In the genomic region with DNA sequence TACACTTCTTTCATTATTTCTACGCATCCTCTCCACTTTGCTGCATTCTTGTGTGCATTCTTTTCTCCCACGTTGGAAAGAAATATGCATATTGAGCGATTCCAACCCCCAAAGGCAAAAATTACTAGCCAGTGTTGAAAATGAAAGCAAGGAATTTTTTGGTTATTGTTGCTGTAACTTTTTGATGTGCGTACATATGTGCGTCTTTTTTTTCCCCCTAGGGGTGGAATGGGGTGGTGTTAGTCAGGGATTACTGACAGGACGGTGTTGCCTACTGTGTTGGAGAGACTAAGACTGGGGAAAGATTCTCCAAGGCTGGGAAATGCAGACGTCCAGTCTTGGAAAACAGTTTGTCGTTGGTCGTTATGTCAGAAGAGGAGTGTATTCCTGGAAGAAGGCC, we compare ENCODE assay signal across 10 cellular contexts. TPM values are rescaled to one million over a fixed set of nuclear protein-coding genes. Genes with fewer than 3 reads are reported as not detected.
DNase-seq lines count a peak whose midpoint lies in the region; ATAC-seq, FAIRE-seq and TF ChIP-seq lines count a peak whose summit lies in the region.
"Had no signal": no experiment of that assay in that cellular context is flagged by ENCODE, and none has a peak within 500 bp of the region (broad histone marks: within the 10 kb centered on the region; RNA-seq: fewer than 3 reads in every experiment).

No MANE protein-coding gene starts in this region.

- no peak overlapping the region for H3K4me2 ChIP-seq in K562 (ENCODE audit: insufficient read depth, low read length)

- no TSS peak for BruUV-seq in K562 (replicated peaks; lab: Mats Ljungman, UMichigan)

- H3K9ac ChIP-seq in K562 (ENCODE audit: insufficient read depth in 1 of 2, low read depth in 2 of 2, low read length in 2 of 2) (no peak overlapping the region), iPS-20b (ENCODE audit: low read depth, low read length) (no peak overlapping the region)

- DNase-seq in DMS 273 (lab: John Stamatoyannopoulos, UW; ENCODE audit: unreplicated experiment) (peak; percentile 11), DMS 273 treated with DMSO at 0.1 percent for 48 hours (lab: John Stamatoyannopoulos, UW) (no peak), K562 (ENCODE audit: extremely low read depth in 1 of 4, low spot score in 3 of 4) (peak in 2 of 4 experiments; percentile 39 to 45), G401 (ENCODE audit: low spot score) (no peak), NCI-H1105 treated with DMSO at 0.1 percent for 48 hours (lab: John Stamatoyannopoulos, UW) (no peak)
- DNase-seq in activated CD8-positive, alpha-beta memory T cell treated with anti-CD3 and anti-CD28 coated beads for 24 hours: no peak

- no peaks in the 10 kb centered on the region for H3K9me1 ChIP-seq in K562 (ENCODE audit: control insufficient read depth, insufficient read depth, low read length)

- 0 out of 2 replicates have a peak overlapping the region, but pooled peaks have one; percentile 4 for H2AFZ ChIP-seq in K562 (ENCODE audit: low read depth, low read length)

- no peaks in the 10 kb centered on the region for H3K36me3 ChIP-seq in K562 (ENCODE audit: control insufficient read depth, insufficient read depth, low read length)
- H3K36me3 ChIP-seq in iPS-20b (ENCODE audit: insufficient read depth, low read depth, low read length): no peaks in the 10 kb centered on the region
- H3K36me3 ChIP-seq in thymus (ENCODE audit: control insufficient read depth, insufficient read depth): no peaks in the 10 kb centered on the region

- peak in 1 of 3 experiments; percentile 33; a peak in 1 of 6 replicates for TF ChIP-seq CTCF in K562 (IDR thresholded peaks at IDR 0.05 in 2 of 3, conservative IDR thresholded peaks at IDR 0.05 in 1 of 3; ENCODE audit: insufficient read depth in 2 of 3, low read depth in 1 of 3, low read length in 3 of 3)

- H3K27me3 ChIP-seq in K562 (ENCODE audit: control insufficient read depth in 2 of 2, insufficient read depth in 2 of 2, low read length in 2 of 2): no peaks in the 10 kb centered on the region
- no peaks in the 10 kb centered on the region for H3K27me3 ChIP-seq in iPS-20b (ENCODE audit: insufficient read depth, low read length)
- no peaks in the 10 kb centered on the region for H3K27me3 ChIP-seq in thymus (ENCODE audit: control insufficient read depth, insufficient read depth)

- POLR2A ChIA-PET in K562 (lab: Yijun Ruan, JAX): no interaction called here

- in situ Hi-C loops in K562 (cut with MboI) (no loop called here), G401 (cut with HindIII; ENCODE audit: low sequenced_read_pairs) (no loop called here)

- no peaks in the 10 kb centered on the region for H4K20me1 ChIP-seq in K562 (replicated peaks; ENCODE audit: control insufficient read depth, insufficient read depth, low read length)

- intact Hi-C loops in K562 (cut with micrococcal nuclease): no loop called here

- TF ChIP-seq EP300 in K562 (IDR thresholded peaks at IDR 0.05; ENCODE audit: low read length): no peak

- 5% methylated on average over 9 of the region's 9 CpGs for WGBS in K562 (ENCODE audit: insufficient coverage, low coverage, missing lambda C conversion rate)
- WGBS in thymus: 93% methylated on average over 9 of the region's 9 CpGs

- H3K4me1 ChIP-seq in K562 (replicated peaks in 1 of 2; ENCODE audit: control insufficient read depth in 2 of 2, insufficient read depth in 2 of 2, low read length in 2 of 2): no peaks in the 10 kb centered on the region
- peaks cover 6% of the 10 kb centered on the region; the same call in 1 of the 2 replicates for H3K4me1 ChIP-seq in iPS-20b (ENCODE audit: insufficient read depth, low read length)
- H3K4me1 ChIP-seq in thymus (ENCODE audit: control insufficient read depth, insufficient read depth, low read length): peaks cover 6% of the 10 kb centered on the region

- no peaks in the 10 kb centered on the region for H3K79me2 ChIP-seq in K562 (ENCODE audit: control insufficient read depth, insufficient read depth, low read length)

- CTCF ChIA-PET in K562 (lab: Yijun Ruan, JAX; ENCODE audit: low intra/inter-chr PET ratio): interaction anchor here (0.8 kb wide), 1 partner anchor 1191 kb away, joined by 3 read pairs; no protein-coding TSS in a partner anchor

- TF ChIP-seq POLR2A in K562 (conservative IDR thresholded peaks at IDR 0.05): no peak

- FAIRE-seq in K562 (lab: Jason Lieb, UNC): peak; percentile 40

- H3K4me3 ChIP-seq in K562: no peak overlapping the region
- H3K4me3 ChIP-seq in iPS-20b (ENCODE audit: low read length): peak overlapping the region; percentile 62; the same call in 1 of the 2 replicates
- no peak overlapping the region for H3K4me3 ChIP-seq in thymus (ENCODE audit: low read length)

- peak; percentile 68 for ATAC-seq in K562

- no peak for TF ChIP-seq RAD21 in K562 (CRISPR knock-in tag; conservative IDR thresholded peaks at IDR 0.05 in 1 of 2, IDR thresholded peaks at IDR 0.05 in 1 of 2)

- H3K9me3 ChIP-seq in K562 (replicated peaks; ENCODE audit: control insufficient read depth, insufficient read depth, low read depth, low read length): no peaks in the 10 kb centered on the region
- no peaks in the 10 kb centered on the region for H3K9me3 ChIP-seq in iPS-20b (ENCODE audit: insufficient read depth, low read depth, low read length)
- H3K9me3 ChIP-seq in thymus (ENCODE audit: control insufficient read depth): no peaks in the 10 kb centered on the region

- H3K27ac ChIP-seq in K562 (ENCODE audit: extremely low read depth, low read depth, low read length) (no peak overlapping the region), iPS-20b (ENCODE audit: low read length) (no peak overlapping the region), thymus (ENCODE audit: low read depth) (peak overlapping the region; percentile 55)
- H3K27ac ChIP-seq: 22Rv1 had no signal

TF ChIP-seq in K562, 482 proteins besides CTCF, POLR2A, EP300 and RAD21 (continues in another document):
- TF ChIP-seq PRMT5 (CRISPR knock-in tag; IDR thresholded peaks at IDR 0.05) (no peak), JUN (IDR thresholded peaks at IDR 0.05; ENCODE audit: borderline replicate concordance, low read depth, low read length) (no peak), JUN (CRISPR knock-in tag; IDR thresholded peaks at IDR 0.05; ENCODE audit: borderline replicate concordance) (no peak), NR2C1 (IDR thresholded peaks at IDR 0.05) (no peak), NR2C1 (tag; IDR thresholded peaks at IDR 0.05) (no peak), ZBTB1 (CRISPR knock-in tag; IDR thresholded peaks at IDR 0.05; ENCODE audit: borderline replicate concordance, low read depth) (no peak), NFATC3 (IDR thresholded peaks at IDR 0.05) (no peak), CTBP1 (IDR thresholded peaks at IDR 0.05; ENCODE audit: borderline replicate concordance) (no peak), TAF15 (IDR thresholded peaks at IDR 0.05; ENCODE audit: low read depth, low read length) (no peak), SPI1 (IDR thresholded peaks at IDR 0.05; ENCODE audit: borderline replicate concordance, low read depth, low read length) (no peak), ZNF174 (CRISPR knock-in tag; IDR thresholded peaks at IDR 0.05) (no peak), CXXC5 (CRISPR knock-in tag; IDR thresholded peaks at IDR 0.05) (no peak)
- TF ChIP-seq, protein P1, sequence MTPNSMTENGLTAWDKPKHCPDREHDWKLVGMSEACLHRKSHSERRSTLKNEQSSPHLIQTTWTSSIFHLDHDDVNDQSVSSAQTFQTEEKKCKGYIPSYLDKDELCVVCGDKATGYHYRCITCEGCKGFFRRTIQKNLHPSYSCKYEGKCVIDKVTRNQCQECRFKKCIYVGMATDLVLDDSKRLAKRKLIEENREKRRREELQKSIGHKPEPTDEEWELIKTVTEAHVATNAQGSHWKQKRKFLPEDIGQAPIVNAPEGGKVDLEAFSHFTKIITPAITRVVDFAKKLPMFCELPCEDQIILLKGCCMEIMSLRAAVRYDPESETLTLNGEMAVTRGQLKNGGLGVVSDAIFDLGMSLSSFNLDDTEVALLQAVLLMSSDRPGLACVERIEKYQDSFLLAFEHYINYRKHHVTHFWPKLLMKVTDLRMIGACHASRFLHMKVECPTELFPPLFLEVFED (CRISPR knock-in tag; conservative IDR thresholded peaks at IDR 0.05): no peak
- TF ChIP-seq, protein P2, sequence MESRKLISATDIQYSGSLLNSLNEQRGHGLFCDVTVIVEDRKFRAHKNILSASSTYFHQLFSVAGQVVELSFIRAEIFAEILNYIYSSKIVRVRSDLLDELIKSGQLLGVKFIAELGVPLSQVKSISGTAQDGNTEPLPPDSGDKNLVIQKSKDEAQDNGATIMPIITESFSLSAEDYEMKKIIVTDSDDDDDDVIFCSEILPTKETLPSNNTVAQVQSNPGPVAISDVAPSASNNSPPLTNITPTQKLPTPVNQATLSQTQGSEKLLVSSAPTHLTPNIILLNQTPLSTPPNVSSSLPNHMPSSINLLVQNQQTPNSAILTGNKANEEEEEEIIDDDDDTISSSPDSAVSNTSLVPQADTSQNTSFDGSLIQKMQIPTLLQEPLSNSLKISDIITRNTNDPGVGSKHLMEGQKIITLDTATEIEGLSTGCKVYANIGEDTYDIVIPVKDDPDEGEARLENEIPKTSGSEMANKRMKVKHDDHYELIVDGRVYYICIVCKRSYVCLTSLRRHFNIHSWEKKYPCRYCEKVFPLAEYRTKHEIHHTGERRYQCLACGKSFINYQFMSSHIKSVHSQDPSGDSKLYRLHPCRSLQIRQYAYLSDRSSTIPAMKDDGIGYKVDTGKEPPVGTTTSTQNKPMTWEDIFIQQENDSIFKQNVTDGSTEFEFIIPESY (CRISPR knock-in tag; IDR thresholded peaks at IDR 0.05): no peak

RNA-seq across cellular contexts. Expression of a gene that starts 44.2 kb away (rescaled TPM):
- total RNA-seq in K562 (2011; cell fraction: chromatin; rRNA removed; ENCODE audit: low replicate concordance): 0.12 TPM in 1 of 2 replicates, not detected in the other
- 0.92 TPM in 1 of 2 replicates, not detected in the other for total RNA-seq in K562 (2011; cell fraction: nucleolus; rRNA removed)
- 0.22 TPM in 1 of 2 replicates, not detected in the other for total RNA-seq in K562 (2011; cell fraction: nucleoplasm; rRNA removed)
- total RNA-seq in K562 (2014; rRNA removed) (0.09 and 0.41 TPM in 2 replicates), K562 (2014; rRNA removed; fragmentation: Illumina TruSeq; extraction: Trizol) (0.10 and 0.22 TPM in 2 replicates), K562 (2015; rRNA removed; fragmentation: Illumina TruSeq; extraction: Trizol) (0.11 and 0.18 TPM in 2 replicates), K562 (2021) (0.27 and 0.31 TPM in 2 replicates)
- polyA plus RNA-seq in K562 (2011; rRNA removed) (not detected in 2 replicates), K562 (2014; fragmentation: Illumina TruSeq; extraction: Trizol) (0.03 and 0.04 TPM in 2 replicates), K562 (2014; fragmentation: Nextera tagmentation; extraction: Ambion mirVana) (under 1 TPM; 0.03 TPM), K562 (2014; rRNA removed) (0.07 and 0.55 TPM in 2 replicates), thymus (1.2 TPM)
- polyA plus RNA-seq in K562 (2011; cell fraction: cytosol; rRNA removed): not detected in 2 replicates
- not detected in 2 replicates for polyA plus RNA-seq in K562 (2011; cell fraction: nucleus; rRNA removed)
- polyA plus RNA-seq in K562 (2012): 0.09 and 0.18 TPM in 2 replicates
- not detected in 2 replicates for polyA minus RNA-seq in K562 (2011; rRNA and poly(A)+ RNA removed)
- not detected in 2 replicates for polyA minus RNA-seq in K562 (2011; cell fraction: cytosol; rRNA and poly(A)+ RNA removed)
- not detected in 2 replicates for polyA minus RNA-seq in K562 (2011; cell fraction: nucleus; rRNA and poly(A)+ RNA removed)
- not detected in 2 replicates for total RNA-seq in G401 (2014; rRNA removed; shearing (Covaris generic))
- total RNA-seq: glomerular endothelial cell had no signal
